In genomic region chr1:196029410-196029809, GRCh38 we compare ENCODE assay signal across 2 cellular contexts.
TF ChIP-seq lines count a peak whose summit lies in the region.

No MANE protein-coding gene starts in this region.

TF ChIP-seq in liver, 16 proteins besides CTCF, POLR2A, EP300 and RAD21:
- TF ChIP-seq REST (IDR thresholded peaks at IDR 0.05) (no peak), EGR1 (IDR thresholded peaks at IDR 0.05; ENCODE audit: low read depth in 2 of 2) (no peak), TAF1 (conservative IDR thresholded peaks at IDR 0.05) (no peak), FOXA1 (IDR thresholded peaks at IDR 0.05) (no peak), NR2F2 (IDR thresholded peaks at IDR 0.05) (no peak), HNF4G (IDR thresholded peaks at IDR 0.05) (no peak), FOXA2 (IDR thresholded peaks at IDR 0.05) (no peak)
- TF ChIP-seq, protein P1, sequence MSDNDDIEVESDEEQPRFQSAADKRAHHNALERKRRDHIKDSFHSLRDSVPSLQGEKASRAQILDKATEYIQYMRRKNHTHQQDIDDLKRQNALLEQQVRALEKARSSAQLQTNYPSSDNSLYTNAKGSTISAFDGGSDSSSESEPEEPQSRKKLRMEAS (IDR thresholded peaks at IDR 0.05), result no peak

TF ChIP-seq in GM23338, 12 proteins besides CTCF, POLR2A, EP300 and RAD21 (continued from another document):
- no peak for TF ChIP-seq ZNF331 (CRISPR knock-in tag; IDR thresholded peaks at IDR 0.05; ENCODE audit: low read depth)
TF ChIP-seq in GM23338: peak in this region for 0.
